1 cellular context compared by ENCODE assay signal in the genomic region with DNA sequence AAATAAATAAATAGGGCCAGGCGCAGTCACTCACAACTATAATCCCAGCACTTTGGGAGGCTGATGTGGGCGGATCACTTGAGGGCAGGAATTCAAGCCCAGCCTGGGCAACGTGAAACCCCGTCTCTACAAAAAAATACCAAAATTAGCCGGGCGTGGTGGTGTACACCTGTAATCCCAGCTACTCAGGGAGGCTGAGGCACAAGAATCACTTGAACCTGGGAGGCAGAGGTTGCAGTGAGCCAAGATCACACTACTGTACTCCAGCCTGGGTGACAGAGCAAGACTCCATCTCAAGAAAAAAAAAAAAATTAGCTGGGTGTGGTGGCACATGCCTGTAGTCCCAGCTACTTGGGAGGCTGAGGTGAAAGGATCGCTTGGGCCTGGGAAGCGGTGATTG.
A peak's percentile ranks its signal among the peaks of the same experiment; 100 is the strongest.
TF ChIP-seq lines count a peak whose summit lies in the region.

No MANE protein-coding gene starts in this region.

TF ChIP-seq in K562, 482 proteins besides CTCF, POLR2A, EP300 and RAD21:
- TF ChIP-seq SUPT5H (IDR thresholded peaks at IDR 0.05) (peak; percentile 48), POLR2B (IDR thresholded peaks at IDR 0.05; ENCODE audit: low read depth, partially characterized antibody) (peak; percentile 68)
